In the genomic region with DNA sequence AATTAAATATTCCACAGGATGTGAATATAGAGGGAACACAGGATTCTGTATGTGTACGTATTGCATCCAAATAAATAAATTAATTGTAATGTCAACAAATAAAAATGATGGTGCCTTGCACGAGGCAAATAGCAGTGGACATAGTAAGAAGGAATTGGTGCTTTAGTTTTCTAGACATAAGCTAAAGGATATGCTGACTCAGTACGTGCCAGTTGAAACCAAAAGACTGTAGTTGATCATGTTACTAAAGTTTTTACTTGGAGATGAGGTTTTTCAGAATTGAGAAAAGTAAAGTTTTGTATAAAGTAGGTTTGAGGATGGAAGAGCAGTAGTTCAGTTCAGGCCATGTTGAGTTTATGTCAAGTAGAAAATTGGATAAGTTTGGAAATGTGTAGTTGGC, we compare ENCODE assay signal across 22 cellular contexts.
A peak's percentile ranks its signal among the peaks of the same experiment; 100 is the strongest.
DNase-seq lines count a peak whose midpoint lies in the region; ATAC-seq, FAIRE-seq and TF ChIP-seq lines count a peak whose summit lies in the region.
"Had no signal": no experiment of that assay in that cellular context is flagged by ENCODE, and none has a peak within 500 bp of the region (broad histone marks: within the 10 kb centered on the region; RNA-seq: fewer than 3 reads in every experiment).

No MANE protein-coding gene starts in this region.

- intact Hi-C loops in HepG2 (cut with micrococcal nuclease; ENCODE audit: unreplicated experiment) = no loop called here
- intact Hi-C loops in right lobe of liver (cut with DNase I) = no loop called here
- intact Hi-C loops in K562 (cut with micrococcal nuclease) = no loop called here

- H3K27ac ChIP-seq in HepG2 (ENCODE audit: extremely low read length, insufficient read depth, low read length) (no peak overlapping the region), right lobe of liver (no peak overlapping the region), K562 (ENCODE audit: extremely low read depth, low read depth, low read length) (no peak overlapping the region)
- H3K27ac ChIP-seq: 22Rv1, BLaER1 had no signal

- no peaks in the 10 kb centered on the region for H3K79me2 ChIP-seq in HepG2 (ENCODE audit: insufficient read depth, low read length)
- H3K79me2 ChIP-seq in K562 (ENCODE audit: control insufficient read depth, insufficient read depth, low read length) = no peaks in the 10 kb centered on the region

- H3K27me3 ChIP-seq in HepG2 (ENCODE audit: control insufficient read depth in 1 of 2, insufficient read depth in 2 of 2, low read length in 2 of 2) (no peaks in the 10 kb centered on the region; a peak in 1 of 5 replicates), right lobe of liver (no peaks in the 10 kb centered on the region), K562 (ENCODE audit: control insufficient read depth in 2 of 2, insufficient read depth in 2 of 2, low read length in 2 of 2) (no peaks in the 10 kb centered on the region)
- H3K27me3 ChIP-seq: BE2C, BLaER1 had no signal

- DNase-seq in HepG2 (ENCODE audit: low spot score) = no peak
- DNase-seq in right lobe of liver = no peak
- DNase-seq in LNCaP clone FGC (ENCODE audit: low read depth) = peak; percentile 31
- DNase-seq in K562 (ENCODE audit: extremely low read depth in 1 of 4, low spot score in 3 of 4) = no peak
- no peak for DNase-seq in COR-L47 (lab: John Stamatoyannopoulos, UW)
- DNase-seq: ACHN; BE2C; C1 segment of cervical spinal cord; Caco-2; Calu3; CD4-positive, alpha-beta memory T cell; CD4-positive, CD25-positive, alpha-beta regulatory T cell; CD8-positive, alpha-beta memory T cell; DMS79 treated with DMSO at 0.1 percent for 48 hours; GF-D8 had no signal

- POLR2A ChIA-PET in HepG2 (lab: Yijun Ruan, JAX) = no interaction called here
- POLR2A ChIA-PET in K562 (lab: Yijun Ruan, JAX) = no interaction called here

- TF ChIP-seq POLR2A in HepG2 (IDR thresholded peaks at IDR 0.05; ENCODE audit: insufficient read depth in 1 of 2, low read depth in 2 of 2, low read length in 2 of 2) (no peak), right lobe of liver (IDR thresholded peaks at IDR 0.05) (no peak), K562 (conservative IDR thresholded peaks at IDR 0.05) (no peak)

- no peak for ATAC-seq in HepG2
- no peak for ATAC-seq in right lobe of liver
- ATAC-seq in K562 = no peak
- ATAC-seq in GM18861 (IDR thresholded peaks at IDR 0.05; ENCODE audit: unreplicated experiment) = no peak

- no peaks in the 10 kb centered on the region for H3K4me1 ChIP-seq in HepG2 (ENCODE audit: insufficient read depth, low read length)
- H3K4me1 ChIP-seq in right lobe of liver = no peaks in the 10 kb centered on the region
- no peaks in the 10 kb centered on the region for H3K4me1 ChIP-seq in K562 (replicated peaks in 1 of 2; ENCODE audit: control insufficient read depth in 2 of 2, insufficient read depth in 2 of 2, low read length in 2 of 2)
- H3K4me1 ChIP-seq: BE2C, BLaER1, Caco-2 had no signal

- H4K20me1 ChIP-seq in HepG2 (ENCODE audit: insufficient read depth, low read length) (no peaks in the 10 kb centered on the region), K562 (replicated peaks; ENCODE audit: control insufficient read depth, insufficient read depth, low read length) (no peaks in the 10 kb centered on the region)
- H4K20me1 ChIP-seq: BLaER1 had no signal

- FAIRE-seq in HepG2 (lab: Jason Lieb, UNC) (no peak), K562 (lab: Jason Lieb, UNC) (no peak)
- FAIRE-seq: D721Med, G401.6, GM12891, GM19239 had no signal

- no peak overlapping the region for H3K4me2 ChIP-seq in HepG2 (ENCODE audit: low read depth, low read length)
- no peak overlapping the region for H3K4me2 ChIP-seq in K562 (ENCODE audit: insufficient read depth, low read length)
- H3K4me2 ChIP-seq: BLaER1 had no signal

- TF ChIP-seq EP300 in HepG2 (IDR thresholded peaks at IDR 0.05; ENCODE audit: low read depth in 2 of 2, low read length in 2 of 2) (no peak), HepG2 (CRISPR knock-in tag; IDR thresholded peaks at IDR 0.05; ENCODE audit: borderline replicate concordance) (no peak), K562 (IDR thresholded peaks at IDR 0.05; ENCODE audit: low read length) (no peak)

- CTCF ChIA-PET in HepG2 (lab: Yijun Ruan, JAX; ENCODE audit: low intra/inter-chr PET ratio, low total read pairs) = no interaction called here
- CTCF ChIA-PET in K562 (lab: Yijun Ruan, JAX; ENCODE audit: low intra/inter-chr PET ratio) = no interaction called here

- 3% methylated on average over 3 of the region's 3 CpGs for WGBS in HepG2 (ENCODE audit: low lambda C conversion rate)
- 44% methylated on average over 3 of the region's 3 CpGs for WGBS in right lobe of liver (ENCODE audit: insufficient coverage, low coverage, low lambda C conversion rate, missing lambda C conversion rate)
- 5% methylated on average over 3 of the region's 3 CpGs for WGBS in K562 (ENCODE audit: insufficient coverage, low coverage, missing lambda C conversion rate)

- no peak for TF ChIP-seq RAD21 in HepG2 (CRISPR knock-in tag; IDR thresholded peaks at IDR 0.05)
- no peak for TF ChIP-seq RAD21 in K562 (CRISPR knock-in tag; conservative IDR thresholded peaks at IDR 0.05 in 1 of 2, IDR thresholded peaks at IDR 0.05 in 1 of 2)

- TF ChIP-seq CTCF in HepG2 (CRISPR knock-in tag; IDR thresholded peaks at IDR 0.05) = no peak
- TF ChIP-seq CTCF in right lobe of liver (IDR thresholded peaks at IDR 0.05) = no peak
- TF ChIP-seq CTCF in LNCaP clone FGC (IDR thresholded peaks at IDR 0.05; ENCODE audit: control insufficient read depth, extremely low read depth, insufficient read depth) = no peak
- no peak for TF ChIP-seq CTCF in K562 (IDR thresholded peaks at IDR 0.05 in 2 of 3, conservative IDR thresholded peaks at IDR 0.05 in 1 of 3; ENCODE audit: insufficient read depth in 2 of 3, low read depth in 1 of 3, low read length in 3 of 3)

- H3K36me3 ChIP-seq in HepG2 (replicated peaks in 1 of 2; ENCODE audit: control insufficient read depth in 1 of 2, insufficient read depth in 2 of 2, low read length in 2 of 2) = no peaks in the 10 kb centered on the region
- no peaks in the 10 kb centered on the region for H3K36me3 ChIP-seq in right lobe of liver
- no peaks in the 10 kb centered on the region for H3K36me3 ChIP-seq in K562 (ENCODE audit: control insufficient read depth, insufficient read depth, low read length)
- H3K36me3 ChIP-seq: BE2C, BLaER1 had no signal

- no peak overlapping the region for H3K4me3 ChIP-seq in HepG2 (replicated peaks in 1 of 3; ENCODE audit: insufficient read depth in 1 of 3, low read depth in 2 of 3, low read length in 3 of 3)
- no peak overlapping the region for H3K4me3 ChIP-seq in right lobe of liver
- no peak overlapping the region for H3K4me3 ChIP-seq in LNCaP clone FGC (ENCODE audit: low read depth, low read length)
- no peak overlapping the region for H3K4me3 ChIP-seq in K562
- H3K4me3 ChIP-seq: BLaER1 had no signal

- H3K9me3 ChIP-seq in HepG2 (ENCODE audit: low read length) = peaks cover 6% of the 10 kb centered on the region; the same call in 1 of the 2 replicates
- no peaks in the 10 kb centered on the region for H3K9me3 ChIP-seq in right lobe of liver
- no peaks in the 10 kb centered on the region for H3K9me3 ChIP-seq in K562 (replicated peaks; ENCODE audit: control insufficient read depth, insufficient read depth, low read depth, low read length)
- H3K9me3 ChIP-seq: BE2C, BLaER1, Caco-2 had no signal

- in situ Hi-C loops in HepG2 (cut with HindIII; ENCODE audit: extremely low pct_ligation_motif_present, low pct_unique_long_range_greater_than_20kb) = no loop called here
- in situ Hi-C loops in K562 (cut with MboI) = no loop called here

- no TSS peak for BruUV-seq in HepG2 (replicated peaks; lab: Mats Ljungman, UMichigan)
- BruUV-seq in K562 (replicated peaks; lab: Mats Ljungman, UMichigan) = no TSS peak

- H3K9me1 ChIP-seq in K562 (ENCODE audit: control insufficient read depth, insufficient read depth, low read length) = no peaks in the 10 kb centered on the region

- H2AFZ ChIP-seq in HepG2 (ENCODE audit: low read length) (no peak overlapping the region), K562 (ENCODE audit: low read depth, low read length) (no peak overlapping the region)

- H3K9ac ChIP-seq in HepG2 (ENCODE audit: insufficient read depth, low read depth, low read length) (no peak overlapping the region), K562 (ENCODE audit: insufficient read depth in 1 of 2, low read depth in 2 of 2, low read length in 2 of 2) (no peak overlapping the region)
- H3K9ac ChIP-seq: BLaER1 had no signal

TF ChIP-seq in HepG2, 621 proteins besides CTCF, POLR2A, EP300 and RAD21:
- TF ChIP-seq MAFF (IDR thresholded peaks at IDR 0.05; ENCODE audit: low read depth, low read length) (peak; percentile 31; the same call in 1 of the 2 replicates), MEIS2 (CRISPR knock-in tag; IDR thresholded peaks at IDR 0.05) (no peak), MAFK (conservative IDR thresholded peaks at IDR 0.05 in 1 of 2, IDR thresholded peaks at IDR 0.05 in 1 of 2; ENCODE audit: low read length in 2 of 2) (peak; percentile 16 to 68; a peak in 2 of 4 replicates)

TF ChIP-seq in K562, 482 proteins besides CTCF, POLR2A, EP300 and RAD21:
- TF ChIP-seq, protein P1, sequence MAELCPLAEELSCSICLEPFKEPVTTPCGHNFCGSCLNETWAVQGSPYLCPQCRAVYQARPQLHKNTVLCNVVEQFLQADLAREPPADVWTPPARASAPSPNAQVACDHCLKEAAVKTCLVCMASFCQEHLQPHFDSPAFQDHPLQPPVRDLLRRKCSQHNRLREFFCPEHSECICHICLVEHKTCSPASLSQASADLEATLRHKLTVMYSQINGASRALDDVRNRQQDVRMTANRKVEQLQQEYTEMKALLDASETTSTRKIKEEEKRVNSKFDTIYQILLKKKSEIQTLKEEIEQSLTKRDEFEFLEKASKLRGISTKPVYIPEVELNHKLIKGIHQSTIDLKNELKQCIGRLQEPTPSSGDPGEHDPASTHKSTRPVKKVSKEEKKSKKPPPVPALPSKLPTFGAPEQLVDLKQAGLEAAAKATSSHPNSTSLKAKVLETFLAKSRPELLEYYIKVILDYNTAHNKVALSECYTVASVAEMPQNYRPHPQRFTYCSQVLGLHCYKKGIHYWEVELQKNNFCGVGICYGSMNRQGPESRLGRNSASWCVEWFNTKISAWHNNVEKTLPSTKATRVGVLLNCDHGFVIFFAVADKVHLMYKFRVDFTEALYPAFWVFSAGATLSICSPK (IDR thresholded peaks at IDR 0.05; ENCODE audit: borderline replicate concordance) = no peak
- peak; percentile 16; the same call in 1 of the 2 replicates for TF ChIP-seq ZNF316 (IDR thresholded peaks at IDR 0.05)
